ENCODE assay signal across 8 cellular contexts in genomic region chr14:57317248-57317833, GRCh38. TPM values are rescaled to one million over a fixed set of nuclear protein-coding genes. Genes with fewer than 3 reads are reported as not detected.
A peak's percentile ranks its signal among the peaks of the same experiment; 100 is the strongest.
DNase-seq lines count a peak whose midpoint lies in the region; ATAC-seq and TF ChIP-seq lines count a peak whose summit lies in the region.

No MANE protein-coding gene starts in this region.

- TF ChIP-seq CTCF in adrenal gland (IDR thresholded peaks at IDR 0.05) = peak; percentile 67 to 87 (median 73)
- peak; percentile 89 for TF ChIP-seq CTCF in left ventricle myocardium inferior (IDR thresholded peaks at IDR 0.05; ENCODE audit: borderline replicate concordance)
- peak; percentile 88 for TF ChIP-seq CTCF in retinal pigment epithelial cell (conservative IDR thresholded peaks at IDR 0.05; ENCODE audit: low read depth, low read length)

- H3K27ac ChIP-seq in adrenal gland (no peak overlapping the region), left ventricle myocardium inferior (replicated peaks) (no peak overlapping the region)

- H3K27me3 ChIP-seq in adrenal gland (no peaks in the 10 kb centered on the region), left ventricle myocardium inferior (ENCODE audit: low read depth) (peaks cover 49% of the 10 kb centered on the region)

- no peak for TF ChIP-seq POLR2A in adrenal gland (IDR thresholded peaks at IDR 0.05)

- H3K4me1 ChIP-seq in adrenal gland (replicated peaks in 1 of 2) (no peaks in the 10 kb centered on the region), left ventricle myocardium inferior (no peaks in the 10 kb centered on the region)

- 0 to 3% (median 0%) methylated on average over 3 of the region's 3 CpGs for WGBS in adrenal gland, 4 donors

- H3K4me3 ChIP-seq in adrenal gland (no peak overlapping the region), left ventricle myocardium inferior (no peak overlapping the region), retinal pigment epithelial cell (ENCODE audit: low read length) (no peak overlapping the region)

- intact Hi-C loops in adrenal gland (cut with DNase I) (no loop called here), left ventricle myocardium inferior (cut with micrococcal nuclease) (loop anchor here (5.0 kb wide), 1 partner anchor 825 kb away; no protein-coding TSS in a partner anchor)

- ATAC-seq in GM21619 (IDR thresholded peaks at IDR 0.05; ENCODE audit: unreplicated experiment) (peak; percentile 86), HG03457 (IDR thresholded peaks at IDR 0.05; ENCODE audit: unreplicated experiment) (no peak)

- H3K36me3 ChIP-seq in adrenal gland (replicated peaks in 1 of 2) = no peaks in the 10 kb centered on the region
- no peaks in the 10 kb centered on the region for H3K36me3 ChIP-seq in left ventricle myocardium inferior

- H3K9me3 ChIP-seq in adrenal gland (replicated peaks in 1 of 3) (no peaks in the 10 kb centered on the region), left ventricle myocardium inferior (replicated peaks) (no peaks in the 10 kb centered on the region)

- peak; percentile 38 for DNase-seq in CMK (ENCODE audit: low read depth)
- peak; percentile 86 for DNase-seq in NCI-H1092 treated with DMSO at 0.1 percent for 48 hours (lab: John Stamatoyannopoulos, UW)
- DNase-seq in SW480 (ENCODE audit: low spot score) = peak; percentile 69
- peak; percentile 71 to 88 (median 81) for DNase-seq in adrenal gland
- DNase-seq in left ventricle myocardium inferior = peak; percentile 27
- peak; percentile 34 for DNase-seq in retinal pigment epithelial cell (ENCODE audit: low read depth)

RNA-seq across cellular contexts. Expression of gene AP5M1, which starts 48.6 kb away (rescaled TPM):
- 10 to 100 TPM; 15.8 to 46.1 (median 37.7) TPM for total RNA-seq in adrenal gland
- polyA plus RNA-seq in adrenal gland = 10 to 100 TPM in 1 of 3 donors, 1 to 10 TPM in 2; 4.2 to 46.3 (median 4.9) TPM
- 49.1 TPM for total RNA-seq in left ventricle myocardium inferior

RNA-seq across cellular contexts. Expression of gene EXOC5, which starts 48.6 kb away (rescaled TPM):
- 10 to 100 TPM; 22.5 to 63.8 (median 52.3) TPM for total RNA-seq in adrenal gland
- polyA plus RNA-seq in adrenal gland = 10 to 100 TPM in 1 of 3 donors, 1 to 10 TPM in 2; 6.4 to 63.8 (median 7.3) TPM
- total RNA-seq in left ventricle myocardium inferior = 57.0 TPM

Comparison
In these comparisons a context has a peak if more than half of its experiments do, and no peak if none do; other contexts are left out.
1. DNase-seq: peak in every context shown above with its lines; median percentile 86 in NCI-H1092 treated with DMSO at 0.1 percent for 48 hours; 81 in adrenal gland; 69 in SW480; 38 in CMK; 34 in retinal pigment epithelial cell; 27 in left ventricle myocardium inferior.